Comparison of ENCODE assay signal across 1 cellular context in the genomic region with DNA sequence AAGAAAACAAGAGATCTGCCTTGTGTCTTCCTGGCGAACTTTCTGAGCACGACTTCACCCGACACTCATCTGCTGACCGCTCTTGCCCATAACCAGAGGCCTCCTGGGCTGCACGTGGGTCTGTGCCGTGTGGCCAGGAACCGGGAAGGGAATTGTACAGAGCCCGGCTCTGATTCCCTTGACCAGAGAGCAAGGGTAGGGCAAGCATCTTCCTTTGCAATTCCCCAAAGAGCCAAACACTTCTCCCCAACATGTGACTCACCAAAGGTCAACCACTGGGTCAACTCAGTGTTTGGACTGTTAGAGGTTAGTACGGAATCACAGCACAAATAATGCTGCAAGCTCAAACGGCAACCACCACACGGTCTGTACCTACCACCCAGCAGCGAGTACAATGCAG.
A peak's percentile ranks its signal among the peaks of the same experiment; 100 is the strongest.
TF ChIP-seq lines count a peak whose summit lies in the region.

No MANE protein-coding gene starts in this region.

TF ChIP-seq in K562, 482 proteins besides CTCF, POLR2A, EP300 and RAD21 (continued from another document):
- no peak for TF ChIP-seq HOMEZ (CRISPR knock-in tag; IDR thresholded peaks at IDR 0.05)
- no peak for TF ChIP-seq ZNF696 (CRISPR knock-in tag; conservative IDR thresholded peaks at IDR 0.05)
- no peak for TF ChIP-seq STAG1 (CRISPR knock-in tag; IDR thresholded peaks at IDR 0.05; ENCODE audit: borderline replicate concordance)
- no peak for TF ChIP-seq SMAD2 (IDR thresholded peaks at IDR 0.05; ENCODE audit: low read depth, low read length)
- no peak for TF ChIP-seq ZNF316 (IDR thresholded peaks at IDR 0.05)
- TF ChIP-seq ATF6 (CRISPR knock-in tag; IDR thresholded peaks at IDR 0.05) = no peak
- TF ChIP-seq L3MBTL2 (IDR thresholded peaks at IDR 0.05) = no peak
- no peak for TF ChIP-seq MCM2 (IDR thresholded peaks at IDR 0.05; ENCODE audit: low read depth)
- no peak for TF ChIP-seq HNRNPH1 (optimal IDR thresholded peaks at IDR 0.05; ENCODE audit: low read depth, low read length)
- TF ChIP-seq CAMTA2 (CRISPR knock-in tag; conservative IDR thresholded peaks at IDR 0.05) = no peak
- TF ChIP-seq RBM15 (IDR thresholded peaks at IDR 0.05; ENCODE audit: insufficient read depth, low read length) = no peak
- TF ChIP-seq FOXO4 (CRISPR knock-in tag; IDR thresholded peaks at IDR 0.05) = no peak
- TF ChIP-seq HIVEP1 (CRISPR knock-in tag; IDR thresholded peaks at IDR 0.05) = no peak
- no peak for TF ChIP-seq CCAR2 (IDR thresholded peaks at IDR 0.05; ENCODE audit: low read depth, low read length)
- TF ChIP-seq RCOR1 (IDR thresholded peaks at IDR 0.05; ENCODE audit: borderline replicate concordance in 1 of 2, low read depth in 2 of 2, low read length in 2 of 2) = 0 out of 4 replicates have a peak, but pooled peaks of 1 of the 2 experiments have one; percentile 17
- TF ChIP-seq THAP12 (CRISPR knock-in tag; IDR thresholded peaks at IDR 0.05) = no peak
- TF ChIP-seq HDAC1 (IDR thresholded peaks at IDR 0.05) = 0 out of 4 replicates have a peak, but pooled peaks of 1 of the 2 experiments have one; percentile 24
- no peak for TF ChIP-seq KLF16 (IDR thresholded peaks at IDR 0.05)
- no peak for TF ChIP-seq NR0B1 (IDR thresholded peaks at IDR 0.05; ENCODE audit: partially characterized antibody)
- TF ChIP-seq KDM1A (IDR thresholded peaks at IDR 0.05) = peak; percentile 72; a peak in 3 of 4 replicates
- TF ChIP-seq ZNF347 (CRISPR knock-in tag; IDR thresholded peaks at IDR 0.05; ENCODE audit: low read depth) = no peak
- TF ChIP-seq BCOR (IDR thresholded peaks at IDR 0.05) = no peak
- TF ChIP-seq XRCC5 (IDR thresholded peaks at IDR 0.05; ENCODE audit: low read depth, low read length) = no peak
- TF ChIP-seq, protein P1, sequence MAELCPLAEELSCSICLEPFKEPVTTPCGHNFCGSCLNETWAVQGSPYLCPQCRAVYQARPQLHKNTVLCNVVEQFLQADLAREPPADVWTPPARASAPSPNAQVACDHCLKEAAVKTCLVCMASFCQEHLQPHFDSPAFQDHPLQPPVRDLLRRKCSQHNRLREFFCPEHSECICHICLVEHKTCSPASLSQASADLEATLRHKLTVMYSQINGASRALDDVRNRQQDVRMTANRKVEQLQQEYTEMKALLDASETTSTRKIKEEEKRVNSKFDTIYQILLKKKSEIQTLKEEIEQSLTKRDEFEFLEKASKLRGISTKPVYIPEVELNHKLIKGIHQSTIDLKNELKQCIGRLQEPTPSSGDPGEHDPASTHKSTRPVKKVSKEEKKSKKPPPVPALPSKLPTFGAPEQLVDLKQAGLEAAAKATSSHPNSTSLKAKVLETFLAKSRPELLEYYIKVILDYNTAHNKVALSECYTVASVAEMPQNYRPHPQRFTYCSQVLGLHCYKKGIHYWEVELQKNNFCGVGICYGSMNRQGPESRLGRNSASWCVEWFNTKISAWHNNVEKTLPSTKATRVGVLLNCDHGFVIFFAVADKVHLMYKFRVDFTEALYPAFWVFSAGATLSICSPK (IDR thresholded peaks at IDR 0.05; ENCODE audit: borderline replicate concordance) = no peak
- TF ChIP-seq ZNF174 (CRISPR knock-in tag; IDR thresholded peaks at IDR 0.05) = no peak
- peak; percentile 44; the same call in 1 of the 2 replicates for TF ChIP-seq USF2 (CRISPR knock-in tag; IDR thresholded peaks at IDR 0.05)
- TF ChIP-seq NR2C1 (IDR thresholded peaks at IDR 0.05) = no peak
- TF ChIP-seq NR2C1 (tag; IDR thresholded peaks at IDR 0.05) = peak; percentile 54; the same call in 1 of the 2 replicates
- TF ChIP-seq MXI1 (IDR thresholded peaks at IDR 0.05; ENCODE audit: low read depth, low read length) = no peak
- no peak for TF ChIP-seq NBN (IDR thresholded peaks at IDR 0.05; ENCODE audit: low read depth)
- TF ChIP-seq NCOR1 (IDR thresholded peaks at IDR 0.05) = no peak
- TF ChIP-seq CHD7 (IDR thresholded peaks at IDR 0.05; ENCODE audit: low read depth, low read length) = no peak
- TF ChIP-seq FOSL1 (tag; conservative IDR thresholded peaks at IDR 0.05) = peak; percentile 60
- no peak for TF ChIP-seq PTBP1 (IDR thresholded peaks at IDR 0.05; ENCODE audit: low read depth, low read length)
